8 cellular contexts compared by ENCODE assay signal in genomic region chr17:44065668-44066203, GRCh38. TPM values are rescaled to one million over a fixed set of nuclear protein-coding genes. Genes with fewer than 3 reads are reported as not detected.
DNase-seq lines count a peak whose midpoint lies in the region; ATAC-seq and TF ChIP-seq lines count a peak whose summit lies in the region.

No MANE protein-coding gene starts in this region.

- intact Hi-C loops in cardiac septum (cut with DNase I), result loop anchor here (5.0 kb wide), 2 partner anchors 47 to 53 kb away; partner anchors contain the start of gene TMEM101

- peak overlapping the region; percentile 82 for H3K4me3 ChIP-seq in cardiac muscle cell
- H3K4me3 ChIP-seq in iPS DF 6.9 (ENCODE audit: low read length), result peak overlapping the region; percentile 61

- peak overlapping the region; percentile 100 for H3K27ac Mint-ChIP-seq in activated T-helper 17 cell treated with anti-CD3 and anti-CD28 coated beads, Interleukin-2, amount 50 U/mL, for 72 hours

- H3K4me3 Mint-ChIP-seq in activated T-helper 17 cell treated with anti-CD3 and anti-CD28 coated beads, Interleukin-2, amount 50 U/mL, for 72 hours, result peak overlapping the region; percentile 100

- no peaks in the 10 kb centered on the region for H3K9me3 ChIP-seq in cardiac muscle cell (ENCODE audit: low read depth)
- H3K9me3 ChIP-seq in iPS DF 6.9 (ENCODE audit: control insufficient read depth, insufficient read depth, low read length), result no peaks in the 10 kb centered on the region

- H3K9me3 Mint-ChIP-seq in activated T-helper 17 cell treated with anti-CD3 and anti-CD28 coated beads, Interleukin-2, amount 50 U/mL, for 72 hours, result no peaks in the 10 kb centered on the region

- H3K4me1 Mint-ChIP-seq in activated T-helper 17 cell treated with anti-CD3 and anti-CD28 coated beads, Interleukin-2, amount 50 U/mL, for 72 hours, result peaks cover 31% of the 10 kb centered on the region

- no peak for ATAC-seq in activated T-helper 17 cell treated with anti-CD3 and anti-CD28 coated beads, Interleukin-2, amount 50 U/mL, for 72 hours (replicated peaks)
- ATAC-seq in HG03097 (IDR thresholded peaks at IDR 0.05; ENCODE audit: low FRiP score, unreplicated experiment) (no peak), HG03571 (IDR thresholded peaks at IDR 0.05; ENCODE audit: unreplicated experiment) (no peak)

- no peaks in the 10 kb centered on the region for H3K27me3 ChIP-seq in cardiac muscle cell
- no peaks in the 10 kb centered on the region for H3K27me3 ChIP-seq in iPS DF 6.9 (ENCODE audit: control insufficient read depth, insufficient read depth, low read length)

- H3K4me1 ChIP-seq in cardiac muscle cell (ENCODE audit: low read depth), result peaks cover 5% of the 10 kb centered on the region
- no peaks in the 10 kb centered on the region for H3K4me1 ChIP-seq in iPS DF 6.9 (ENCODE audit: control insufficient read depth, insufficient read depth, low read length)

- peaks cover 51% of the 10 kb centered on the region for H3K36me3 Mint-ChIP-seq in activated T-helper 17 cell treated with anti-CD3 and anti-CD28 coated beads, Interleukin-2, amount 50 U/mL, for 72 hours (ENCODE audit: low read depth)

- TF ChIP-seq CTCF in cardiac muscle cell (IDR thresholded peaks at IDR 0.05; ENCODE audit: low read depth, low read length), result no peak

- H3K36me3 ChIP-seq in cardiac muscle cell (peaks cover 14% of the 10 kb centered on the region), iPS DF 6.9 (ENCODE audit: control insufficient read depth, insufficient read depth, low read length) (peaks cover 3% of the 10 kb centered on the region; the same call in 1 of the 2 replicates)

- no peak for DNase-seq in cardiac muscle cell (ENCODE audit: low read depth in 1 of 2, low spot score in 1 of 2)
- DNase-seq in cardiac septum (ENCODE audit: low spot score), result no peak
- no peak for DNase-seq in iPS DF 6.9 (ENCODE audit: low read depth, low spot score)
- DNase-seq in stimulated activated CD4-positive, alpha-beta T cell treated with anti-CD3 and anti-CD28 coated beads, Interleukin-4, amount 100 ng/mL, for 1 hour, result peak; percentile 17
- no peak for DNase-seq in mesenteric fat pad (ENCODE audit: low spot score)

- H3K27me3 Mint-ChIP-seq in activated T-helper 17 cell treated with anti-CD3 and anti-CD28 coated beads, Interleukin-2, amount 50 U/mL, for 72 hours, result no peaks in the 10 kb centered on the region

- no CpG with 5 or more reads among the region's 9 CpGs for WGBS in iPS DF 6.9 (ENCODE audit: insufficient coverage, insufficient read length)

- H3K27ac ChIP-seq in cardiac muscle cell (peak overlapping the region; percentile 99), iPS DF 6.9 (ENCODE audit: low read length) (no peak overlapping the region)

RNA-seq across cellular contexts. Expression of gene LSM12, which starts 0.7 kb away (rescaled TPM):
- 31.0 and 45.3 TPM in 2 replicates for total RNA-seq in cardiac muscle cell
- polyA plus RNA-seq in cardiac muscle cell, result 46.5 and 60.7 TPM in 2 replicates
- 39.2 TPM for total RNA-seq in cardiac septum
- 10 to 100 TPM; 78.6 to 87.6 TPM for total RNA-seq in activated T-helper 17 cell treated with anti-CD3 and anti-CD28 coated beads, Interleukin-2, amount 50 U/mL, for 72 hours
- 55.4 TPM for total RNA-seq in mesenteric fat pad

RNA-seq across cellular contexts. Expression of gene G6PC3, which starts 4.8 kb away (rescaled TPM):
- total RNA-seq in cardiac muscle cell (93.1 and 95.3 TPM in 2 replicates), cardiac septum (33.6 TPM), mesenteric fat pad (56.7 TPM)
- polyA plus RNA-seq in cardiac muscle cell, result 162 and 234 TPM in 2 replicates
- total RNA-seq in activated T-helper 17 cell treated with anti-CD3 and anti-CD28 coated beads, Interleukin-2, amount 50 U/mL, for 72 hours, result 10 to 100 TPM; 14.9 to 22.8 TPM

RNA-seq across cellular contexts. Expression of gene TMEM101, which starts 51.0 kb away (rescaled TPM):
- total RNA-seq in cardiac muscle cell, result 37.5 and 65.8 TPM in 2 replicates
- 22.5 and 40.6 TPM in 2 replicates for polyA plus RNA-seq in cardiac muscle cell
- total RNA-seq in cardiac septum, result 12.4 TPM
- total RNA-seq in activated T-helper 17 cell treated with anti-CD3 and anti-CD28 coated beads, Interleukin-2, amount 50 U/mL, for 72 hours, result 10 to 100 TPM; 33.0 to 35.1 TPM
- total RNA-seq in mesenteric fat pad, result 15.4 TPM

RNA-seq across cellular contexts. Expression of gene HDAC5, which starts 57.7 kb away (rescaled TPM):
- 164 and 300 TPM in 2 replicates for total RNA-seq in cardiac muscle cell
- polyA plus RNA-seq in cardiac muscle cell, result 94.1 and 209 TPM in 2 replicates
- total RNA-seq in cardiac septum, result 75.5 TPM
- 10 to 100 TPM; 11.0 to 45.4 TPM for total RNA-seq in activated T-helper 17 cell treated with anti-CD3 and anti-CD28 coated beads, Interleukin-2, amount 50 U/mL, for 72 hours
- total RNA-seq in mesenteric fat pad, result 34.9 TPM
